Comparison of ENCODE assay signal across 28 cellular contexts in genomic region chr3:58986654-58987053, GRCh38.
"Had no signal": no experiment of that assay in that cellular context is flagged by ENCODE, and none has a peak within 500 bp of the region (broad histone marks: within the 10 kb centered on the region; RNA-seq: fewer than 3 reads in every experiment).

No MANE protein-coding gene starts in this region.

- H3K36me3 Mint-ChIP-seq: stimulated activated effector memory CD8-positive, alpha-beta T cell treated with anti-CD3 and anti-CD28 coated beads, Interleukin-12 subunit alpha, Interleukin-12 subunit beta, amount 100 ng/mL, for 72 hours; stimulated activated memory B cell treated with anti-CD40 and anti-IgM and Interleukin-4, amounts not matched to agents 10 μg/mL and 1 μg/mL and 100 μg/mL, for 72 hours; type B pancreatic cell had no signal

- H3K4me1 ChIP-seq: suprapubic skin, testis, thyroid gland, tibial artery, tibial nerve, transverse colon, upper lobe of left lung, upper lobe of right lung, uterus, vagina had no signal

- H3K4me1 Mint-ChIP-seq: stimulated activated effector memory CD8-positive, alpha-beta T cell treated with anti-CD3 and anti-CD28 coated beads, Interleukin-12 subunit alpha, Interleukin-12 subunit beta, amount 100 ng/mL, for 72 hours; stimulated activated memory B cell treated with anti-CD40 and anti-IgM and Interleukin-4, amounts not matched to agents 10 μg/mL and 1 μg/mL and 100 μg/mL, for 72 hours; stimulated activated naive B cell treated with anti-CD40 and anti-IgM and Interleukin-4, amounts not matched to agents 10 μg/mL and 1 μg/mL and 100 μg/mL, for 72 hours; stimulated activated naive CD8-positive, alpha-beta T cell treated with anti-CD3 and anti-CD28 coated beads, Interleukin-15, amount 100 ng/mL, for 72 hours had no signal

- H3K27ac ChIP-seq: suprapubic skin, testis, thoracic aorta, thyroid gland, tibial artery, tibial nerve, transverse colon, upper lobe of left lung, upper lobe of right lung, uterus, vagina had no signal

- H3K9me3 Mint-ChIP-seq: stimulated activated naive CD8-positive, alpha-beta T cell treated with anti-CD3 and anti-CD28 coated beads, Interleukin-15, amount 100 ng/mL, for 72 hours; stimulated activated naive CD8-positive, alpha-beta T cell treated with anti-CD3 and anti-CD28 coated beads, Interleukin-15, Interleukin-2, amounts not matched to agents 100 ng/mL and 50 ng/mL, for 24 hours; type B pancreatic cell had no signal

- H3K27me3 ChIP-seq: suprapubic skin, testis, thyroid gland, tibial artery, tibial nerve, transverse colon, upper lobe of left lung, upper lobe of right lung, uterus, vagina had no signal

- H3K4me3 Mint-ChIP-seq: stimulated activated effector memory CD8-positive, alpha-beta T cell treated with anti-CD3 and anti-CD28 coated beads, Interleukin-12 subunit alpha, Interleukin-12 subunit beta, amount 100 ng/mL, for 72 hours; stimulated activated memory B cell treated with anti-CD40 and anti-IgM and Interleukin-4, amounts not matched to agents 10 μg/mL and 1 μg/mL and 100 μg/mL, for 72 hours; stimulated activated naive B cell treated with anti-CD40 and anti-IgM and Interleukin-4, amounts not matched to agents 10 μg/mL and 1 μg/mL and 100 μg/mL, for 72 hours; stimulated activated naive CD8-positive, alpha-beta T cell treated with anti-CD3 and anti-CD28 coated beads, Interleukin-15, amount 100 ng/mL, for 72 hours; stimulated activated naive CD8-positive, alpha-beta T cell treated with anti-CD3 and anti-CD28 coated beads, Interleukin-15, Interleukin-2, amounts not matched to agents 100 ng/mL and 50 ng/mL, for 24 hours; type B pancreatic cell had no signal

- H3K9me3 ChIP-seq: suprapubic skin, testis, thoracic aorta, thyroid gland, upper lobe of right lung, uterus, vagina had no signal

- ATAC-seq: stimulated activated effector memory CD8-positive, alpha-beta T cell treated with anti-CD3 and anti-CD28 coated beads, Interleukin-12 subunit alpha, Interleukin-12 subunit beta, amount 100 ng/mL, for 72 hours; stimulated activated memory B cell treated with anti-CD40 and anti-IgM and Interleukin-4, amounts not matched to agents 10 μg/mL and 1 μg/mL and 100 μg/mL, for 72 hours; stimulated activated naive B cell treated with anti-CD40 and anti-IgM and Interleukin-4, amounts not matched to agents 10 μg/mL and 1 μg/mL and 100 μg/mL, for 72 hours; stimulated activated naive CD8-positive, alpha-beta T cell treated with anti-CD3 and anti-CD28 coated beads, Interleukin-15, amount 100 ng/mL, for 72 hours; stimulated activated naive CD8-positive, alpha-beta T cell treated with anti-CD3 and anti-CD28 coated beads, Interleukin-15, Interleukin-2, amounts not matched to agents 100 U/mL and 50 U/mL, for 24 hours; upper lobe of right lung had no signal

- H3K27me3 Mint-ChIP-seq: stimulated activated memory B cell treated with anti-CD40 and anti-IgM and Interleukin-4, amounts not matched to agents 10 μg/mL and 1 μg/mL and 100 μg/mL, for 72 hours; stimulated activated naive B cell treated with anti-CD40 and anti-IgM and Interleukin-4, amounts not matched to agents 10 μg/mL and 1 μg/mL and 100 μg/mL, for 72 hours; type B pancreatic cell had no signal

- FAIRE-seq: urothelium cell line had no signal

- H3K27ac Mint-ChIP-seq: stimulated activated effector memory CD8-positive, alpha-beta T cell treated with anti-CD3 and anti-CD28 coated beads, Interleukin-12 subunit alpha, Interleukin-12 subunit beta, amount 100 ng/mL, for 72 hours; stimulated activated memory B cell treated with anti-CD40 and anti-IgM and Interleukin-4, amounts not matched to agents 10 μg/mL and 1 μg/mL and 100 μg/mL, for 72 hours; stimulated activated naive B cell treated with anti-CD40 and anti-IgM and Interleukin-4, amounts not matched to agents 10 μg/mL and 1 μg/mL and 100 μg/mL, for 72 hours; stimulated activated naive CD8-positive, alpha-beta T cell treated with anti-CD3 and anti-CD28 coated beads, Interleukin-15, amount 100 ng/mL, for 72 hours; stimulated activated naive CD8-positive, alpha-beta T cell treated with anti-CD3 and anti-CD28 coated beads, Interleukin-15, Interleukin-2, amounts not matched to agents 100 ng/mL and 50 ng/mL, for 24 hours; type B pancreatic cell had no signal

- H3K4me3 ChIP-seq: suprapubic skin, testis, thoracic aorta, thyroid gland, tibial artery, tibial nerve, transverse colon, upper lobe of left lung, upper lobe of right lung, uterus, vagina had no signal

- H3K36me3 ChIP-seq: suprapubic skin, thoracic aorta, thyroid gland, tibial artery, tibial nerve, transverse colon, upper lobe of left lung, upper lobe of right lung, uterus, vagina had no signal

- DNase-seq: stimulated activated CD4-positive, alpha-beta T cell treated with anti-CD3 and anti-CD28 coated beads, Interleukin-2, amount 100 ng/mL, for 48 hours; stimulated activated CD4-positive, alpha-beta T cell treated with anti-CD3 and anti-CD28 coated beads, Interleukin-4, amount 100 ng/mL, for 1 hour; stimulated activated CD4-positive, alpha-beta T cell treated with anti-CD3 and anti-CD28 coated beads, Interleukin-4, amount 100 ng/mL, for 24 hours; stimulated activated CD4-positive, alpha-beta T cell treated with anti-CD3 and anti-CD28 coated beads, Interleukin-4, amount 100 ng/mL, for 4 hours; stimulated activated CD8-positive, alpha-beta memory T cell treated with anti-CD3 and anti-CD28 coated beads, Interleukin-4, amount 100 ng/mL, for 48 hours; stimulated activated naive B cell treated with anti-CD40 and anti-IgM and Interleukin-4, amounts not matched to agents 10 μg/mL and 1 μg/mL and 100 μg/mL, for 72 hours; stimulated activated naive CD4-positive, alpha-beta T cell; stimulated activated naive CD4-positive, alpha-beta T cell treated with Interleukin-2 at 50 U/mL for 16 hours; stimulated activated naive CD8-positive, alpha-beta T cell treated with anti-CD3 and anti-CD28 coated beads, Interleukin-15, amount 100 ng/mL, for 72 hours; stimulated activated naive CD8-positive, alpha-beta T cell treated with anti-CD3 and anti-CD28 coated beads, Interleukin-15, Interleukin-2, amounts not matched to agents 100 U/mL and 50 U/mL, for 24 hours; substantia nigra; testis; thyroid gland; tibial artery; transverse colon; trophoblast cell; upper lobe of left lung; upper lobe of right lung; uterus had no signal
